In genomic region chr3:110026421-110026820, GRCh38 we compare ENCODE assay signal across 27 cellular contexts.
A peak's percentile ranks its signal among the peaks of the same experiment; 100 is the strongest.
DNase-seq lines count a peak whose midpoint lies in the region; ATAC-seq and TF ChIP-seq lines count a peak whose summit lies in the region.
"Had no signal": no experiment of that assay in that cellular context is flagged by ENCODE, and none has a peak within 500 bp of the region (broad histone marks: within the 10 kb centered on the region; RNA-seq: fewer than 3 reads in every experiment).

No MANE protein-coding gene starts in this region.

- H3K4me3 ChIP-seq in breast epithelium, result no peak overlapping the region
- no peak overlapping the region for H3K4me3 ChIP-seq in choroid plexus epithelial cell (ENCODE audit: low read depth, low read length)
- H3K4me3 ChIP-seq: BLaER1 treated with 17β-estradiol and CSF1 and Interleukin-3, amounts not matched to agents 10 nM and 100 nM; PC-9; SJSA1 had no signal

- no peak overlapping the region for H3K27ac ChIP-seq in breast epithelium
- H3K27ac ChIP-seq: BLaER1 treated with 17β-estradiol and CSF1 and Interleukin-3, amounts not matched to agents 10 nM and 100 nM; PC-9; SJSA1 had no signal

- peak; percentile 17 for DNase-seq in MCF 10A (ENCODE audit: unreplicated experiment)
- DNase-seq in breast epithelium (ENCODE audit: low spot score in 2 of 2), result no peak
- DNase-seq in LHCN-M2 (ENCODE audit: low read depth), result peak; percentile 7
- peak; percentile 4 for DNase-seq in choroid plexus epithelial cell (ENCODE audit: low read depth)
- peak; percentile 4 for DNase-seq in stromal cell of bone marrow (ENCODE audit: low read depth)
- DNase-seq in SK-N-DZ (ENCODE audit: low spot score), result no peak
- DNase-seq in left ventricle myocardium superior, result no peak
- DNase-seq in kidney glomerular epithelial cell (lab: John Stamatoyannopoulos, UW), result no peak
- DNase-seq: AML-193; CD4-positive, alpha-beta T cell; DMS79 treated with DMSO at 0.1 percent for 48 hours; H9; IMR-90; KG1; NCI-H1092; NCI-H1436 treated with DMSO at 0.1 percent for 48 hours; NCI-H1930; NCI-H2107; NCI-H446; NCI-H524 treated with DMSO at 0.1 percent for 48 hours; NCI-H774; PC-9; Right ventricle myocardium superior; RPMI8226 had no signal

- H3K27me3 Mint-ChIP-seq in MCF 10A (ENCODE audit: insufficient read depth, unreplicated experiment), result no peaks in the 10 kb centered on the region
- H3K27me3 Mint-ChIP-seq: CD4-positive, alpha-beta T cell had no signal

- ATAC-seq in left ventricle myocardium superior, result no peak

- no TSS peak for BruUV-seq in MCF 10A (replicated peaks; lab: Mats Ljungman, UMichigan)

- no peaks in the 10 kb centered on the region for H3K36me3 Mint-ChIP-seq in MCF 10A (ENCODE audit: insufficient read depth, unreplicated experiment)

- TF ChIP-seq CTCF in MCF 10A (IDR thresholded peaks at IDR 0.05; ENCODE audit: unreplicated experiment) (no peak), breast epithelium (IDR thresholded peaks at IDR 0.05) (no peak), choroid plexus epithelial cell (conservative IDR thresholded peaks at IDR 0.05; ENCODE audit: low read depth, low read length) (no peak)

- TF ChIP-seq POLR2A in breast epithelium (IDR thresholded peaks at IDR 0.05), result no peak

- no peaks in the 10 kb centered on the region for H3K4me1 ChIP-seq in breast epithelium
- H3K4me1 ChIP-seq: BLaER1 treated with 17β-estradiol and CSF1 and Interleukin-3, amounts not matched to agents 10 nM and 100 nM; SJSA1 had no signal

- H3K9me3 Mint-ChIP-seq in MCF 10A (ENCODE audit: unreplicated experiment), result no peaks in the 10 kb centered on the region

- no peak overlapping the region for H3K4me3 Mint-ChIP-seq in MCF 10A (ENCODE audit: unreplicated experiment)
- H3K4me3 Mint-ChIP-seq: CD4-positive, alpha-beta T cell; H9; T-helper 1 cell treated with Interleukin-12 subunit alpha and Interleukin-12 subunit beta and Interleukin-4 antibody, amounts not matched to agents 30 μg/mL and 1 μg/mL, for 36 hours had no signal

- no peaks in the 10 kb centered on the region for H3K36me3 ChIP-seq in breast epithelium
- H3K36me3 ChIP-seq: BLaER1 treated with 17β-estradiol and CSF1 and Interleukin-3, amounts not matched to agents 10 nM and 100 nM; SJSA1 had no signal

- H3K27me3 ChIP-seq in breast epithelium, result no peaks in the 10 kb centered on the region
- H3K27me3 ChIP-seq: BLaER1 treated with 17β-estradiol and CSF1 and Interleukin-3, amounts not matched to agents 10 nM and 100 nM; SJSA1 had no signal

- no peaks in the 10 kb centered on the region for H3K9me3 ChIP-seq in breast epithelium

- intact Hi-C loops in MCF 10A (cut with micrococcal nuclease) (no loop called here), breast epithelium (cut with DNase I; ENCODE audit: low total_unique reads) (no loop called here), left ventricle myocardium superior (cut with micrococcal nuclease) (no loop called here)

- peaks cover 11% of the 10 kb centered on the region for H3K4me1 Mint-ChIP-seq in MCF 10A (ENCODE audit: insufficient read depth, unreplicated experiment)
- H3K4me1 Mint-ChIP-seq: H9 had no signal

- POLR2A ChIA-PET in MCF 10A (lab: Yijun Ruan, JAX), result interaction anchor here (0.7 kb wide), 1 partner anchor 11 kb away, joined by 3 read pairs; no protein-coding TSS in a partner anchor

- no peak overlapping the region for H3K27ac Mint-ChIP-seq in MCF 10A (ENCODE audit: low read depth, unreplicated experiment)
- H3K27ac Mint-ChIP-seq: CD4-positive, alpha-beta T cell; H9; T-helper 1 cell treated with Interleukin-12 subunit alpha and Interleukin-12 subunit beta and Interleukin-4 antibody, amounts not matched to agents 30 μg/mL and 1 μg/mL, for 36 hours had no signal

- CTCF ChIA-PET in MCF 10A (lab: Yijun Ruan, JAX), result interaction anchor here (0.6 to 0.7 kb wide), 2 partner anchors 297 to 628 kb away, joined by 3 to 5 read pairs; no protein-coding TSS in a partner anchor

Comparison
In these comparisons a context has a peak if more than half of its experiments do, and no peak if none do; other contexts are left out.
1. DNase-seq: peak in MCF 10A (single experiment), LHCN-M2 (single experiment), choroid plexus epithelial cell (single experiment) and stromal cell of bone marrow (single experiment); none in breast epithelium (0 of 2), SK-N-DZ (single experiment), left ventricle myocardium superior (single experiment) and kidney glomerular epithelial cell (single experiment).